ENCODE assay signal across 10 cellular contexts in the genomic region with DNA sequence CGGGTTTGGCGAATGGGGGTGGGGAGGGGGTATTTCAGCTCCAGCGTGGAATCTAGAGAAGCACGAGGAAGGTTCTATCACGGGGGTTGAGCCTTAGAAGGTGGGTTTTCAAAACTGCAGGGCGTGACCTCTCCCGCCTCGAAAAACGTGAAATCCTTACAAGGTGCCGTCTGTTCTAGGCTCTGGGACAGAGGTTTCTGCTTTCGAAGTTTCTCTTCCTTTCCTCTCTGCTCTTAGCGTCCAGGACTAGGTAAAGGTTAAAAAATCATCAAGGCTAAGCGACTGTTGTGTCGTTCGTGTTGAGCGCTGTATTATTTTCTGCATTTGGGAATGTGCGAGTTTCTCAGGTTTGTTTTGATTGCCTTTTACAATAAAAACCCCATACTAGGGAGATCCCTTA. TPM values are rescaled to one million over a fixed set of nuclear protein-coding genes. Genes with fewer than 3 reads are reported as not detected.
A peak's percentile ranks its signal among the peaks of the same experiment; 100 is the strongest.
DNase-seq lines count a peak whose midpoint lies in the region; ATAC-seq, FAIRE-seq and TF ChIP-seq lines count a peak whose summit lies in the region.
"Had no signal": no experiment of that assay in that cellular context is flagged by ENCODE, and none has a peak within 500 bp of the region (broad histone marks: within the 10 kb centered on the region; RNA-seq: fewer than 3 reads in every experiment).

No MANE protein-coding gene starts in this region.

- H3F3A ChIP-seq in neural progenitor cell (ENCODE audit: low read depth), result no peaks in the 10 kb centered on the region

- H3K27me3 Mint-ChIP-seq in IgD-negative memory B cell, result peaks cover 2% of the 10 kb centered on the region
- no peaks in the 10 kb centered on the region for H3K27me3 Mint-ChIP-seq in neural progenitor cell (ENCODE audit: insufficient read depth, low read depth)

- ATAC-seq in esophagus mucosa (no peak), GM21529 (IDR thresholded peaks at IDR 0.05; ENCODE audit: unreplicated experiment) (no peak), HG02981 (IDR thresholded peaks at IDR 0.05; ENCODE audit: unreplicated experiment) (no peak)

- no peak for TF ChIP-seq POLR2A in endothelial cell of umbilical vein (IDR thresholded peaks at IDR 0.05; ENCODE audit: low read depth, low read length)

- H3K27me3 ChIP-seq in BE2C (no peaks in the 10 kb centered on the region), endothelial cell of umbilical vein (ENCODE audit: control insufficient read depth in 2 of 2, insufficient read depth in 2 of 2, low read length in 2 of 2) (peaks cover 0 to 2% of the 10 kb centered on the region in 2 experiments), neural progenitor cell (peaks cover 40% of the 10 kb centered on the region)

- H3K27ac Mint-ChIP-seq in IgD-negative memory B cell, result peak overlapping the region in 1 of 3 donors; percentile 18
- H3K27ac Mint-ChIP-seq in neural progenitor cell, result peak overlapping the region; percentile 23

- dilution Hi-C loops in endothelial cell of umbilical vein (cut with MboI; ENCODE audit: extremely low pct_ligation_motif_present, low sequenced_read_pairs), result no loop called here

- DNase-seq in BE2C (no peak), endothelial cell of umbilical vein (ENCODE audit: low read depth, low spot score) (no peak), neural progenitor cell (ENCODE audit: low spot score) (no peak), kidney glomerular epithelial cell (lab: John Stamatoyannopoulos, UW) (no peak)
- DNase-seq: HCEC 1CT, hippocampal formation had no signal

- POLR2A ChIA-PET in endothelial cell of umbilical vein (lab: Charles Lee), result interaction anchor here (0.6 kb wide), 1 partner anchor 685 kb away, joined by 3 read pairs; no protein-coding TSS in a partner anchor

- H3K9me3 ChIP-seq in BE2C, result no peaks in the 10 kb centered on the region
- H3K9me3 ChIP-seq in endothelial cell of umbilical vein (replicated peaks; ENCODE audit: control insufficient read depth, insufficient read depth, low read length), result no peaks in the 10 kb centered on the region
- no peaks in the 10 kb centered on the region for H3K9me3 ChIP-seq in neural progenitor cell (ENCODE audit: low read depth)

- intact Hi-C loops in endothelial cell of umbilical vein (cut with micrococcal nuclease), result loop anchor here (5.0 kb wide), 3 partner anchors 91 to 119 kb away; no protein-coding TSS in a partner anchor

- no peaks in the 10 kb centered on the region for H3K9me3 Mint-ChIP-seq in IgD-negative memory B cell
- peaks cover 20% of the 10 kb centered on the region for H3K9me3 Mint-ChIP-seq in neural progenitor cell

- H3K4me1 ChIP-seq in BE2C (no peaks in the 10 kb centered on the region), endothelial cell of umbilical vein (ENCODE audit: control insufficient read depth, extremely low read depth, insufficient read depth, low read length) (peaks cover 2% of the 10 kb centered on the region), neural progenitor cell (no peaks in the 10 kb centered on the region)

- H3K9me1 ChIP-seq in endothelial cell of umbilical vein (replicated peaks; ENCODE audit: control insufficient read depth, extremely low read depth, insufficient read depth, low read length), result no peaks in the 10 kb centered on the region

- H3K4me1 Mint-ChIP-seq in IgD-negative memory B cell, result peaks cover 17 to 18% (median 17%) of the 10 kb centered on the region in 3 donors
- peaks cover 14% of the 10 kb centered on the region for H3K4me1 Mint-ChIP-seq in neural progenitor cell

- H4K20me1 ChIP-seq in endothelial cell of umbilical vein (replicated peaks; ENCODE audit: control insufficient read depth, extremely low read depth, insufficient read depth, low read length) (no peaks in the 10 kb centered on the region), neural progenitor cell (ENCODE audit: low read depth) (peaks cover 3% of the 10 kb centered on the region)

- H3K4me2 ChIP-seq in endothelial cell of umbilical vein (ENCODE audit: insufficient read depth, low read length) (peak overlapping the region; percentile 67), neural progenitor cell (peak overlapping the region; percentile 79)

- H3K4me3 ChIP-seq in BE2C (ENCODE audit: low read depth, low read length) (peak overlapping the region; percentile 61), endothelial cell of umbilical vein (replicated peaks in 1 of 3; ENCODE audit: insufficient read depth in 1 of 3, low read depth in 1 of 3, low read length in 3 of 3) (peak overlapping the region in 2 of 3 experiments; percentile 61 to 62), neural progenitor cell (peak overlapping the region; percentile 72)

- H3K36me3 Mint-ChIP-seq in IgD-negative memory B cell (peaks cover 2% of the 10 kb centered on the region), neural progenitor cell (peaks cover 8% of the 10 kb centered on the region)

- BruUV-seq in endothelial cell of umbilical vein (replicated peaks; lab: Mats Ljungman, UMichigan), result no TSS peak

- H2AFZ ChIP-seq in endothelial cell of umbilical vein (ENCODE audit: low read depth, low read length) (no peak overlapping the region), neural progenitor cell (replicated peaks) (no peak overlapping the region)

- CTCF ChIA-PET in endothelial cell of umbilical vein (lab: Charles Lee), result interaction anchor here (1.7 kb wide), 1 partner anchor 120 kb away, joined by 6 read pairs; no protein-coding TSS in a partner anchor

- TF ChIP-seq CTCF in BE2C (IDR thresholded peaks at IDR 0.05; ENCODE audit: low read depth, low read length) (no peak), endothelial cell of umbilical vein (IDR thresholded peaks at IDR 0.05; ENCODE audit: extremely low read depth in 1 of 2, insufficient read depth in 1 of 2, low read depth in 1 of 2, low read length in 2 of 2) (no peak), neural progenitor cell (IDR thresholded peaks at IDR 0.05) (no peak)

- H3K4me3 Mint-ChIP-seq in IgD-negative memory B cell, result peak overlapping the region; percentile 46 to 83 (median 52)
- H3K4me3 Mint-ChIP-seq in neural progenitor cell, result peak overlapping the region; percentile 87

- H3K36me3 ChIP-seq in BE2C (no peaks in the 10 kb centered on the region), endothelial cell of umbilical vein (ENCODE audit: control insufficient read depth in 2 of 2, extremely low read depth in 1 of 2, insufficient read depth in 2 of 2, low read length in 2 of 2) (no peaks in the 10 kb centered on the region), neural progenitor cell (no peaks in the 10 kb centered on the region)

- H3K9ac ChIP-seq in endothelial cell of umbilical vein (replicated peaks; ENCODE audit: extremely low read depth, insufficient read depth, low read length) (peak overlapping the region; percentile 31), neural progenitor cell (no peak overlapping the region)

- FAIRE-seq in endothelial cell of umbilical vein (lab: Jason Lieb, UNC), result peak; percentile 46

- H3K27ac ChIP-seq in endothelial cell of umbilical vein (ENCODE audit: insufficient read depth, low read depth, low read length), result no peak overlapping the region
- H3K27ac ChIP-seq in neural progenitor cell, result no peak overlapping the region

- H3K79me2 ChIP-seq in endothelial cell of umbilical vein (ENCODE audit: control insufficient read depth, insufficient read depth, low read length), result no peaks in the 10 kb centered on the region
- H3K79me2 ChIP-seq in neural progenitor cell (ENCODE audit: low read depth), result peaks cover 28% of the 10 kb centered on the region

TF ChIP-seq in endothelial cell of umbilical vein, 7 proteins besides CTCF, POLR2A, EP300 and RAD21:
- TF ChIP-seq GATA2 (IDR thresholded peaks at IDR 0.05; ENCODE audit: insufficient read depth, insufficient read length, low read depth, low read length) (no peak), POLR2AphosphoS5 (IDR thresholded peaks at IDR 0.05; ENCODE audit: insufficient read depth, low read depth, low read length) (no peak), EZH2 (IDR thresholded peaks at IDR 0.05; ENCODE audit: borderline replicate concordance, low read depth, low read length, severe bottlenecking) (no peak), MYC (IDR thresholded peaks at IDR 0.05; ENCODE audit: low read depth, low read length) (no peak), JUN (IDR thresholded peaks at IDR 0.05; ENCODE audit: borderline replicate concordance, insufficient read depth, insufficient read length, low read depth) (no peak), FOS (IDR thresholded peaks at IDR 0.05; ENCODE audit: borderline replicate concordance, insufficient read depth, low read length) (no peak)
- TF ChIP-seq, protein P1, sequence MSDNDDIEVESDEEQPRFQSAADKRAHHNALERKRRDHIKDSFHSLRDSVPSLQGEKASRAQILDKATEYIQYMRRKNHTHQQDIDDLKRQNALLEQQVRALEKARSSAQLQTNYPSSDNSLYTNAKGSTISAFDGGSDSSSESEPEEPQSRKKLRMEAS (IDR thresholded peaks at IDR 0.05; ENCODE audit: insufficient read depth, insufficient read length), result no peak
TF ChIP-seq in endothelial cell of umbilical vein: peak in this region for 0.

RNA-seq across cellular contexts. Expression of a gene that starts 1.1 kb away (rescaled TPM):
- polyA plus RNA-seq in BE2C (2012; ENCODE audit: insufficient read depth, insufficient read length, low read depth), result 70.8 TPM
- 10.7 TPM for polyA plus RNA-seq in IgD-negative memory B cell
- total RNA-seq in endothelial cell of umbilical vein, result 59.4 and 73.2 TPM in 2 replicates
- 48.1 and 50.6 TPM in 2 replicates for polyA plus RNA-seq in endothelial cell of umbilical vein
- polyA plus RNA-seq in endothelial cell of umbilical vein (2011; cell fraction: cytosol; rRNA removed), result 58.2 and 63.5 TPM in 2 replicates
- polyA plus RNA-seq in endothelial cell of umbilical vein (2011; cell fraction: nucleus; rRNA removed), result 89.8 and 89.9 TPM in 2 replicates
- 57.6 and 72.4 TPM in 2 replicates for polyA plus RNA-seq in endothelial cell of umbilical vein (2012)
- polyA minus RNA-seq in endothelial cell of umbilical vein, result 71.9 and 75.7 TPM in 2 replicates
- 46.4 TPM for polyA minus RNA-seq in endothelial cell of umbilical vein (2011; cell fraction: cytosol; rRNA and poly(A)+ RNA removed)
- polyA minus RNA-seq in endothelial cell of umbilical vein (2011; cell fraction: nucleus; rRNA and poly(A)+ RNA removed), result 27.7 and 37.5 TPM in 2 replicates
- 62.1 and 67.6 TPM in 2 replicates for total RNA-seq in neural progenitor cell (ENCODE audit: low replicate concordance)
- 18.7 TPM for total RNA-seq in esophagus mucosa
